Comparison of ENCODE assay signal across 1 cellular context in genomic region chr20:41770427-41770826, GRCh38.
TF ChIP-seq lines count a peak whose summit lies in the region.

No MANE protein-coding gene starts in this region.

TF ChIP-seq in GM23338, 12 proteins besides CTCF, POLR2A, EP300 and RAD21 (continued from another document):
- TF ChIP-seq ETS1 (IDR thresholded peaks at IDR 0.05) (no peak), NANOG (IDR thresholded peaks at IDR 0.05; ENCODE audit: borderline replicate concordance) (no peak), CREB1 (CRISPR knock-in tag; IDR thresholded peaks at IDR 0.05; ENCODE audit: low read depth) (no peak), JUNB (IDR thresholded peaks at IDR 0.05; ENCODE audit: unreplicated experiment) (no peak)
